ENCODE assay signal across 29 cellular contexts in the genomic region with DNA sequence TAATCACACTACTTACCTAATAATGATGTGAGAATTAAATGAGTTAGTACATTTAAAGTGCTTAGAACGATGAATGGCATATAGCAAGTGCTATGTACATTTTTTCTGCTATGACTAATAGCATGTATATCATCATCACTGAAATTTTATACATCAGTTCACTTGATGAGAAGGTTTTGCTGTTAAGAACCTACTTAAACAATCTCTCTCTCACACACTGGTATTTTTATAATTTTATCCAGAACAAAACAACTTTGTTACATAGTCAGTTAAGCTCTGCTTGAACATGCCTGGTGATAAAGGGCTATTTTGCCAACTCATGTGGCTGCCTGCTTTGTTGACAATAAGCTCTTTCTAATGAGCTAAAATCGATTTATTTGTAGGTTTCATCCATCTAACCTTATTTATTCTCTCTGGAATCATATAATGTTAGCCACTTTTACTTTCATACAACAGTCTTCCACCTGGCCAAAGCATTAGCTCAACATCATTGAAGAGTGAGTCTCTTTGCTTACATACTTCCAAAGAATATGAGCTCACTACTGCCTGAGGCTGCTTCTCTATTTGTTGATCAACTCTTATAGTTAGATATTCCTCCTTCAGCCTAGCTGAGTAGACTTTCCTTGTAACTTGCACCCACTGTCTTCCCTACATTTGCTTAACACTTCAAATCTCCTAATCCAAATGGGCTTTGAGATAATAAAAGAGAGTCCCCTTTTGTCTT.
DNase-seq lines count a peak whose midpoint lies in the region; ATAC-seq, FAIRE-seq and TF ChIP-seq lines count a peak whose summit lies in the region.
"Had no signal": no experiment of that assay in that cellular context is flagged by ENCODE, and none has a peak within 500 bp of the region (broad histone marks: within the 10 kb centered on the region; RNA-seq: fewer than 3 reads in every experiment).

No MANE protein-coding gene starts in this region.

- no peaks in the 10 kb centered on the region for H3K27me3 ChIP-seq in RWPE2 (ENCODE audit: insufficient read depth, poor library complexity, severe bottlenecking)
- H3K27me3 ChIP-seq: BLaER1 treated with 17β-estradiol and CSF1 and Interleukin-3, amounts not matched to agents 10 nM and 100 nM had no signal

- no peak for TF ChIP-seq CTCF in RWPE2 (IDR thresholded peaks at IDR 0.05; ENCODE audit: poor library complexity, severe bottlenecking)

- H3K4me1 Mint-ChIP-seq in activated T-helper 1 cell treated with anti-CD3 and anti-CD28 coated beads, Interleukin-12 subunit alpha, Interleukin-12 subunit beta, Interleukin-2, Interleukin-4 antibody, amounts not matched to agents 30 ng/mL and 10 ng/mL and 1 ng/mL, durations not matched to agents 14 hours and 24 hours and 36 hours (ENCODE audit: low read depth) = no peaks in the 10 kb centered on the region
- H3K4me1 Mint-ChIP-seq: IgD-negative memory B cell had no signal

- no peak overlapping the region for H3K4me3 Mint-ChIP-seq in activated T-helper 1 cell treated with anti-CD3 and anti-CD28 coated beads, Interleukin-12 subunit alpha, Interleukin-12 subunit beta, Interleukin-2, Interleukin-4 antibody, amounts not matched to agents 30 ng/mL and 10 ng/mL and 1 ng/mL, durations not matched to agents 14 hours and 24 hours and 36 hours
- H3K4me3 Mint-ChIP-seq: CD4-positive, alpha-beta T cell; IgD-negative memory B cell had no signal

- no peaks in the 10 kb centered on the region for H3K36me3 ChIP-seq in RWPE2 (ENCODE audit: low read depth)

- no peak overlapping the region for H3K27ac Mint-ChIP-seq in activated T-helper 1 cell treated with anti-CD3 and anti-CD28 coated beads, Interleukin-12 subunit alpha, Interleukin-12 subunit beta, Interleukin-2, Interleukin-4 antibody, amounts not matched to agents 30 ng/mL and 10 ng/mL and 1 ng/mL, durations not matched to agents 14 hours and 24 hours and 36 hours
- H3K27ac Mint-ChIP-seq: CD4-positive, alpha-beta T cell; IgD-negative memory B cell had no signal

- no peak overlapping the region for H3K4me3 ChIP-seq in RWPE2 (ENCODE audit: severe bottlenecking)
- H3K4me3 ChIP-seq: A549; BLaER1 treated with 17β-estradiol and CSF1 and Interleukin-3, amounts not matched to agents 10 nM and 100 nM; GM23248; SK-N-MC had no signal

- peaks cover 23% of the 10 kb centered on the region for H3K9me3 Mint-ChIP-seq in activated T-helper 1 cell treated with anti-CD3 and anti-CD28 coated beads, Interleukin-12 subunit alpha, Interleukin-12 subunit beta, Interleukin-2, Interleukin-4 antibody, amounts not matched to agents 30 ng/mL and 10 ng/mL and 1 ng/mL, durations not matched to agents 14 hours and 24 hours and 36 hours

- H3K9me3 ChIP-seq in RWPE2 (ENCODE audit: severe bottlenecking) = no peaks in the 10 kb centered on the region

- H3K27ac ChIP-seq in RWPE2 (ENCODE audit: poor library complexity, severe bottlenecking) = no peak overlapping the region
- H3K27ac ChIP-seq: BLaER1 treated with 17β-estradiol and CSF1 and Interleukin-3, amounts not matched to agents 10 nM and 100 nM; GM23248; KMS-11; SK-N-MC had no signal

- DNase-seq in EL = peak; percentile 30
- no peak for DNase-seq in HTR-8/SVneo (ENCODE audit: insufficient read length, low spot score)
- no peak for DNase-seq in RWPE2 (ENCODE audit: low spot score)
- DNase-seq in foreskin melanocyte = peak; percentile 90
- DNase-seq in activated T-helper 1 cell treated with anti-CD3 and anti-CD28 coated beads, Interleukin-12 subunit alpha, Interleukin-12 subunit beta, Interleukin-2, Interleukin-4 antibody, amounts not matched to agents 30 ng/mL and 10 ng/mL and 1 ng/mL, durations not matched to agents 14 hours and 24 hours and 36 hours (ENCODE audit: low spot score) = no peak
- DNase-seq in DMS79 treated with DMSO at 0.1 percent for 48 hours (lab: John Stamatoyannopoulos, UW) = no peak
- DNase-seq in COLO668 (lab: John Stamatoyannopoulos, UW; ENCODE audit: unreplicated experiment) = no peak
- DNase-seq: AML-193; Caco-2; CD4-positive, alpha-beta T cell; GM23248; H7; MM.1S; NCI-H1417 treated with DMSO at 0.1 percent for 48 hours; NCI-H1694 treated with DMSO at 0.1 percent for 48 hours; NCI-H2081; NCI-H2171 treated with DMSO at 0.1 percent for 48 hours; NCI-H345; NCI-H510A treated with DMSO at 0.1 percent for 48 hours; NCI-H774; RPMI8226; SHP77 treated with DMSO at 0.1 percent for 48 hours had no signal

- peak; percentile 45; the same call in 2 of the 3 replicates for ATAC-seq in RWPE2 (ENCODE audit: low read depth)
- no peak for ATAC-seq in GM18870 (IDR thresholded peaks at IDR 0.05; ENCODE audit: unreplicated experiment)
- ATAC-seq: A549 had no signal

- FAIRE-seq in HTR-8/SVneo (lab: Jason Lieb, UNC) = peak; percentile 33
- FAIRE-seq: A549, GM18507 had no signal

- H3K27me3 Mint-ChIP-seq in activated T-helper 1 cell treated with anti-CD3 and anti-CD28 coated beads, Interleukin-12 subunit alpha, Interleukin-12 subunit beta, Interleukin-2, Interleukin-4 antibody, amounts not matched to agents 30 ng/mL and 10 ng/mL and 1 ng/mL, durations not matched to agents 14 hours and 24 hours and 36 hours (ENCODE audit: insufficient read depth) = no peaks in the 10 kb centered on the region
- H3K27me3 Mint-ChIP-seq: CD4-positive, alpha-beta T cell had no signal

- no peaks in the 10 kb centered on the region for H3K36me3 Mint-ChIP-seq in activated T-helper 1 cell treated with anti-CD3 and anti-CD28 coated beads, Interleukin-12 subunit alpha, Interleukin-12 subunit beta, Interleukin-2, Interleukin-4 antibody, amounts not matched to agents 30 ng/mL and 10 ng/mL and 1 ng/mL, durations not matched to agents 14 hours and 24 hours and 36 hours (ENCODE audit: low read depth)

- intact Hi-C loops in activated T-helper 1 cell treated with anti-CD3 and anti-CD28 coated beads, Interleukin-12 subunit alpha, Interleukin-12 subunit beta, Interleukin-2, Interleukin-4 antibody, amounts not matched to agents 30 ng/mL and 10 ng/mL and 1 ng/mL, durations not matched to agents 14 hours and 24 hours and 36 hours (cut with micrococcal nuclease) = no loop called here

- no peaks in the 10 kb centered on the region for H3K4me1 ChIP-seq in RWPE2 (ENCODE audit: insufficient read depth, poor library complexity, severe bottlenecking)
- H3K4me1 ChIP-seq: BLaER1 treated with 17β-estradiol and CSF1 and Interleukin-3, amounts not matched to agents 10 nM and 100 nM; Caco-2 had no signal

Comparison
In these comparisons a context has a peak if more than half of its experiments do, and no peak if none do; other contexts are left out.
1. DNase-seq: peak in EL (single experiment) and foreskin melanocyte (single experiment); none in HTR-8/SVneo (single experiment), RWPE2 (single experiment), activated T-helper 1 cell treated with anti-CD3 and anti-CD28 coated beads, Interleukin-12 subunit alpha, Interleukin-12 subunit beta, Interleukin-2, Interleukin-4 antibody, amounts not matched to agents 30 ng/mL and 10 ng/mL and 1 ng/mL, durations not matched to agents 14 hours and 24 hours and 36 hours (single experiment), DMS79 treated with DMSO at 0.1 percent for 48 hours (single experiment) and COLO668 (single experiment).